ENCODE assay signal across 20 cellular contexts in the genomic region with DNA sequence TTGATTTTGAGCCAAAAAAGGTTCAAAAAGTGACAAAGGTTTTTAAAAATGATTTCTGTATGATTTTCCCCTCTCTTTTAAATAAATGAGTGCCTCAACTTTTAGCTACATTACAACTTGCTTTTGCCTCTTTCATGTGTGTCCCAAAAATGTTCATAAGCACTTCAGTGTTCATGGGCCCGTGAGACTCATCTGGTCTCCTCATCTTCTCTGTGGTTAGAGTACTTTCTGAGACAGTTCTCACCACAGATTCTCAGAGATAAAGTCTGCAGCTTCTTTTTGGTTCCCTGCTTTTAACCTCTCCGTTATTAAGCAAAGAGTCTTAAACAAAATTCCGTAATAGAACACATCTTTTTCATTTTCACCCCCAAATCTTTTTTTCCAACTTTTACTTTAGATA.
DNase-seq lines count a peak whose midpoint lies in the region; ATAC-seq and TF ChIP-seq lines count a peak whose summit lies in the region.
"Had no signal": no experiment of that assay in that cellular context is flagged by ENCODE, and none has a peak within 500 bp of the region (broad histone marks: within the 10 kb centered on the region; RNA-seq: fewer than 3 reads in every experiment).

No MANE protein-coding gene starts in this region.

- POLR2A ChIA-PET in activated CD8-positive, alpha-beta T cell treated with anti-CD3 and anti-CD28 coated beads, Interleukin-2, amount 10 ng/mL, durations not matched to agents 7 days and 5 days (lab: Charles Lee) = no interaction called here
- POLR2A ChIA-PET in activated CD8-positive, alpha-beta T cell treated with anti-CD3 and anti-CD28 coated beads for 36 hours (lab: Charles Lee) = no interaction called here

- H3K4me1 ChIP-seq in testis (peaks cover 46% of the 10 kb centered on the region), adrenal gland (replicated peaks in 1 of 2) (peaks cover 16 to 32% of the 10 kb centered on the region in 2 donors)

- peak; percentile 40 for DNase-seq in activated CD8-positive, alpha-beta T cell treated with anti-CD3 and anti-CD28 coated beads, Interleukin-2, amount 10 ng/mL, durations not matched to agents 7 days and 5 days
- DNase-seq in activated CD8-positive, alpha-beta T cell treated with anti-CD3 and anti-CD28 coated beads for 36 hours = no peak
- DNase-seq in activated naive CD8-positive, alpha-beta T cell treated with anti-CD3 and anti-CD28 coated beads, Interleukin-2, amount 50 U/mL, for 24 hours = no peak
- no peak for DNase-seq in testis
- no peak for DNase-seq in hippocampal formation (lab: John Stamatoyannopoulos, UW)
- no peak for DNase-seq in adrenal gland
- DNase-seq: activated T-cell treated with anti-CD3 and anti-CD28 coated beads, Interleukin-2, amount 50 U/mL, for 1 hour; CD8-positive, alpha-beta memory T cell; effector CD4-positive, alpha-beta T cell; kidney; MG63; NCI-H2029; SIG-M5; stimulated activated CD4-positive, alpha-beta T cell treated with anti-CD3 and anti-CD28 coated beads, Interleukin-12 subunit alpha, Interleukin-12 subunit beta, amount 100 ng/mL, for 4 hours had no signal

- H3K9me3 ChIP-seq in testis (no peaks in the 10 kb centered on the region), adrenal gland (replicated peaks in 1 of 3) (no peaks in the 10 kb centered on the region)
- H3K9me3 ChIP-seq: MG63 had no signal

- 83 to 93% methylated on average over 3 of the region's 3 CpGs for WGBS in testis, 2 donors
- 87 to 97% (median 91%) methylated on average over 3 of the region's 3 CpGs for WGBS in adrenal gland, 4 donors

- H3K4me1 Mint-ChIP-seq in activated CD8-positive, alpha-beta T cell treated with anti-CD3 and anti-CD28 coated beads, Interleukin-2, amount 10 ng/mL, durations not matched to agents 7 days and 5 days (ENCODE audit: low read depth) = peaks cover 31% of the 10 kb centered on the region
- H3K4me1 Mint-ChIP-seq in activated CD8-positive, alpha-beta T cell treated with anti-CD3 and anti-CD28 coated beads for 36 hours (ENCODE audit: low read depth) = peaks cover 12% of the 10 kb centered on the region
- H3K4me1 Mint-ChIP-seq in activated naive CD8-positive, alpha-beta T cell treated with anti-CD3 and anti-CD28 coated beads, Interleukin-2, amount 50 U/mL, for 24 hours = peaks cover 20% of the 10 kb centered on the region

- no peak overlapping the region for H3K27ac Mint-ChIP-seq in activated CD8-positive, alpha-beta T cell treated with anti-CD3 and anti-CD28 coated beads, Interleukin-2, amount 10 ng/mL, durations not matched to agents 7 days and 5 days
- H3K27ac Mint-ChIP-seq in activated CD8-positive, alpha-beta T cell treated with anti-CD3 and anti-CD28 coated beads for 36 hours = no peak overlapping the region
- no peak overlapping the region for H3K27ac Mint-ChIP-seq in activated naive CD8-positive, alpha-beta T cell treated with anti-CD3 and anti-CD28 coated beads, Interleukin-2, amount 50 U/mL, for 24 hours
- H3K27ac Mint-ChIP-seq: mesothelial cell of epicardium, type B pancreatic cell had no signal

- no peaks in the 10 kb centered on the region for H3K9me3 Mint-ChIP-seq in activated CD8-positive, alpha-beta T cell treated with anti-CD3 and anti-CD28 coated beads, Interleukin-2, amount 10 ng/mL, durations not matched to agents 7 days and 5 days (ENCODE audit: insufficient read depth)
- H3K9me3 Mint-ChIP-seq in activated CD8-positive, alpha-beta T cell treated with anti-CD3 and anti-CD28 coated beads for 36 hours = no peaks in the 10 kb centered on the region
- no peaks in the 10 kb centered on the region for H3K9me3 Mint-ChIP-seq in activated naive CD8-positive, alpha-beta T cell treated with anti-CD3 and anti-CD28 coated beads, Interleukin-2, amount 50 U/mL, for 24 hours
- H3K9me3 Mint-ChIP-seq: CD8-positive, alpha-beta memory T cell; mesothelial cell of epicardium; type B pancreatic cell had no signal

- H3K4me3 Mint-ChIP-seq in activated CD8-positive, alpha-beta T cell treated with anti-CD3 and anti-CD28 coated beads, Interleukin-2, amount 10 ng/mL, durations not matched to agents 7 days and 5 days = no peak overlapping the region
- H3K4me3 Mint-ChIP-seq in activated CD8-positive, alpha-beta T cell treated with anti-CD3 and anti-CD28 coated beads for 36 hours = no peak overlapping the region
- H3K4me3 Mint-ChIP-seq in activated naive CD8-positive, alpha-beta T cell treated with anti-CD3 and anti-CD28 coated beads, Interleukin-2, amount 50 U/mL, for 24 hours = no peak overlapping the region
- H3K4me3 Mint-ChIP-seq: CD8-positive, alpha-beta memory T cell; mesothelial cell of epicardium; type B pancreatic cell had no signal

- no peak for TF ChIP-seq CTCF in activated CD8-positive, alpha-beta T cell treated with anti-CD3 and anti-CD28 coated beads for 36 hours (IDR thresholded peaks at IDR 0.05)
- TF ChIP-seq CTCF in testis (IDR thresholded peaks at IDR 0.05) (no peak), adrenal gland (IDR thresholded peaks at IDR 0.05) (no peak)

- H3K27ac ChIP-seq in testis = peak overlapping the region; percentile 74 to 82
- no peak overlapping the region for H3K27ac ChIP-seq in adrenal gland

- peaks cover 9% of the 10 kb centered on the region for H3K27me3 Mint-ChIP-seq in activated CD8-positive, alpha-beta T cell treated with anti-CD3 and anti-CD28 coated beads, Interleukin-2, amount 10 ng/mL, durations not matched to agents 7 days and 5 days (ENCODE audit: low read depth)
- H3K27me3 Mint-ChIP-seq in activated CD8-positive, alpha-beta T cell treated with anti-CD3 and anti-CD28 coated beads for 36 hours = no peaks in the 10 kb centered on the region
- peaks cover 7% of the 10 kb centered on the region for H3K27me3 Mint-ChIP-seq in activated naive CD8-positive, alpha-beta T cell treated with anti-CD3 and anti-CD28 coated beads, Interleukin-2, amount 50 U/mL, for 24 hours
- H3K27me3 Mint-ChIP-seq: type B pancreatic cell had no signal

- CTCF ChIA-PET in activated CD8-positive, alpha-beta T cell treated with anti-CD3 and anti-CD28 coated beads, Interleukin-2, amount 10 ng/mL, durations not matched to agents 7 days and 5 days (lab: Charles Lee) = interaction anchor here (0.8 to 1.5 kb wide), 4 partner anchors 89 to 226 kb away, joined by 3 to 4 read pairs (median 4); no protein-coding TSS in a partner anchor
- CTCF ChIA-PET in activated CD8-positive, alpha-beta T cell treated with anti-CD3 and anti-CD28 coated beads for 36 hours (lab: Charles Lee) = no interaction called here

- no peak overlapping the region for H3K4me3 ChIP-seq in testis
- no peak overlapping the region for H3K4me3 ChIP-seq in adrenal gland
- H3K4me3 ChIP-seq: cardiac muscle cell, MG63 had no signal

- H3K36me3 ChIP-seq in testis (ENCODE audit: low read depth, missing control alignments) = no peaks in the 10 kb centered on the region
- H3K36me3 ChIP-seq in adrenal gland (replicated peaks in 1 of 2) = no peaks in the 10 kb centered on the region
- H3K36me3 ChIP-seq: cardiac muscle cell, MG63 had no signal

- H3K27me3 ChIP-seq in testis = no peaks in the 10 kb centered on the region
- no peaks in the 10 kb centered on the region for H3K27me3 ChIP-seq in adrenal gland
- H3K27me3 ChIP-seq: cardiac muscle cell, MG63 had no signal

- TF ChIP-seq POLR2A in testis (IDR thresholded peaks at IDR 0.05) (no peak), adrenal gland (IDR thresholded peaks at IDR 0.05) (no peak)

- H3K36me3 Mint-ChIP-seq in activated CD8-positive, alpha-beta T cell treated with anti-CD3 and anti-CD28 coated beads, Interleukin-2, amount 10 ng/mL, durations not matched to agents 7 days and 5 days (ENCODE audit: low read depth) = no peaks in the 10 kb centered on the region
- no peaks in the 10 kb centered on the region for H3K36me3 Mint-ChIP-seq in activated CD8-positive, alpha-beta T cell treated with anti-CD3 and anti-CD28 coated beads for 36 hours (ENCODE audit: low read depth)
- no peaks in the 10 kb centered on the region for H3K36me3 Mint-ChIP-seq in activated naive CD8-positive, alpha-beta T cell treated with anti-CD3 and anti-CD28 coated beads, Interleukin-2, amount 50 U/mL, for 24 hours (ENCODE audit: low read depth)
- H3K36me3 Mint-ChIP-seq: CD8-positive, alpha-beta memory T cell; mesothelial cell of epicardium had no signal

- intact Hi-C loops in activated CD8-positive, alpha-beta T cell treated with anti-CD3 and anti-CD28 coated beads for 36 hours (cut with micrococcal nuclease) = no loop called here
- intact Hi-C loops in testis (cut with DNase I; ENCODE audit: low total_unique reads) = no loop called here
- intact Hi-C loops in adrenal gland (cut with DNase I) = no loop called here

- ATAC-seq in activated CD8-positive, alpha-beta T cell treated with anti-CD3 and anti-CD28 coated beads, Interleukin-2, amount 10 ng/mL, durations not matched to agents 7 days and 5 days = peak; percentile 82
- no peak for ATAC-seq in activated CD8-positive, alpha-beta T cell treated with anti-CD3 and anti-CD28 coated beads for 36 hours
- ATAC-seq in HG02852 (IDR thresholded peaks at IDR 0.05; ENCODE audit: unreplicated experiment) (peak; percentile 56), HG02884 (IDR thresholded peaks at IDR 0.05; ENCODE audit: unreplicated experiment) (no peak)
- ATAC-seq in activated naive CD8-positive, alpha-beta T cell treated with anti-CD3 and anti-CD28 coated beads, Interleukin-2, amount 50 U/mL, for 24 hours = peak; percentile 46
- ATAC-seq: HepG2 had no signal

Comparison
In these comparisons a context has a peak if more than half of its experiments do, and no peak if none do; other contexts are left out.
1. ATAC-seq: peak in activated CD8-positive, alpha-beta T cell treated with anti-CD3 and anti-CD28 coated beads, Interleukin-2, amount 10 ng/mL, durations not matched to agents 7 days and 5 days (single experiment), HG02852 (single experiment) and activated naive CD8-positive, alpha-beta T cell treated with anti-CD3 and anti-CD28 coated beads, Interleukin-2, amount 50 U/mL, for 24 hours (single experiment); none in activated CD8-positive, alpha-beta T cell treated with anti-CD3 and anti-CD28 coated beads for 36 hours (single experiment) and HG02884 (single experiment).
2. H3K27ac ChIP-seq: peak in testis (2 of 2); none in adrenal gland (0 of 5).